28 cellular contexts compared by ENCODE assay signal in the genomic region with DNA sequence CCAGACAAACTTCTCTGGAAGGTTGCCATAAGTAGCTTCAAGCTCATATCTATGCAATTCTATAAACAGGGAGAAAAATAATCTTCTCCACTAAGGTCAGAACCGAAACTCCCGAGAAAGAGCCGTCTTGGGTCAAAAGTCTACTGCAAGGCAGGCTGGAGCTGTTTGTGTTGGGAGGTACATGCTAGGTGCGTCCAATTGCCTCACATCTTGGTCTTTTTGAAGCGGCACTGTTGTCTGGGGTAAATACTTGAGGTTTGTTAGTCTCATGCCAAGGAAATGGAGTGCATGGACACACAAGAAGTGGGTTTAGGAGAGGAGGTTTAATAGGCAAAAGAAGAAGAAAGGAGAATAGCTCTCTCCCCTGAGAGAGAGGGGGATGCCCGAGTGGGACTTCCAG.
"Had no signal": no experiment of that assay in that cellular context is flagged by ENCODE, and none has a peak within 500 bp of the region (broad histone marks: within the 10 kb centered on the region; RNA-seq: fewer than 3 reads in every experiment).

No MANE protein-coding gene starts in this region.

- H3K4me2 ChIP-seq: neural progenitor cell had no signal

- H3K9me3 ChIP-seq: esophagus muscularis mucosa, gastroesophageal sphincter, heart right ventricle, mucosa of descending colon, prostate gland, sigmoid colon, thoracic aorta, tibial nerve, upper lobe of left lung, uterus had no signal

- H2AFZ ChIP-seq: neural progenitor cell had no signal

- H3K4me1 Mint-ChIP-seq: memory B cell; naive B cell; stimulated activated memory B cell treated with anti-CD40 and anti-IgM and Interleukin-4, amounts not matched to agents 10 μg/mL and 1 μg/mL and 100 μg/mL, for 72 hours had no signal

- H3K4me3 ChIP-seq: coronary artery, esophagus muscularis mucosa, gastroesophageal sphincter, heart right ventricle, lung, mucosa of descending colon, neural progenitor cell, prostate gland, sigmoid colon, thoracic aorta, tibial nerve, upper lobe of left lung, uterus had no signal

- H3K9ac ChIP-seq: neural progenitor cell had no signal

- H3K27me3 Mint-ChIP-seq: naive B cell; natural killer cell treated with Interleukin-12 subunit alpha and Interleukin-12 subunit beta and Interleukin-15 and Interleukin-18, amount 100 ng/mL, for 72 hours; stimulated activated memory B cell treated with anti-CD40 and anti-IgM and Interleukin-4, amounts not matched to agents 10 μg/mL and 1 μg/mL and 100 μg/mL, for 72 hours; stimulated activated naive CD8-positive, alpha-beta T cell treated with anti-CD3 and anti-CD28 coated beads, Interleukin-15, Interleukin-2, amounts not matched to agents 100 ng/mL and 50 ng/mL, for 24 hours had no signal

- H3K27ac Mint-ChIP-seq: memory B cell; mesothelial cell of epicardium; naive B cell; natural killer cell treated with Interleukin-12 subunit alpha and Interleukin-12 subunit beta and Interleukin-15 and Interleukin-18, amount 100 ng/mL, for 72 hours; neural progenitor cell; stimulated activated memory B cell treated with anti-CD40 and anti-IgM and Interleukin-4, amounts not matched to agents 10 μg/mL and 1 μg/mL and 100 μg/mL, for 72 hours; stimulated activated naive CD8-positive, alpha-beta T cell treated with anti-CD3 and anti-CD28 coated beads, Interleukin-15, Interleukin-2, amounts not matched to agents 100 ng/mL and 50 ng/mL, for 24 hours had no signal

- H3K36me3 Mint-ChIP-seq: memory B cell; mesothelial cell of epicardium; naive B cell; natural killer cell treated with Interleukin-12 subunit alpha and Interleukin-12 subunit beta and Interleukin-15 and Interleukin-18, amount 100 ng/mL, for 72 hours; neural progenitor cell; stimulated activated memory B cell treated with anti-CD40 and anti-IgM and Interleukin-4, amounts not matched to agents 10 μg/mL and 1 μg/mL and 100 μg/mL, for 72 hours had no signal

- H3K27ac ChIP-seq: coronary artery, esophagus muscularis mucosa, foreskin keratinocyte, gastroesophageal sphincter, heart right ventricle, neural progenitor cell, prostate gland, sigmoid colon, thoracic aorta, tibial nerve, upper lobe of left lung, uterus had no signal

- H3K36me3 ChIP-seq: esophagus muscularis mucosa, gastroesophageal sphincter, heart right ventricle, neural progenitor cell, prostate gland, sigmoid colon, thoracic aorta, tibial nerve, upper lobe of left lung, uterus had no signal

- H3K9me3 Mint-ChIP-seq: mesothelial cell of epicardium had no signal

- H3K4me1 ChIP-seq: esophagus muscularis mucosa, foreskin keratinocyte, gastroesophageal sphincter, heart right ventricle, prostate gland, sigmoid colon, tibial nerve, upper lobe of left lung, uterus had no signal

- H3K27me3 ChIP-seq: esophagus muscularis mucosa, foreskin keratinocyte, neural progenitor cell, sigmoid colon, tibial nerve, upper lobe of left lung, uterus had no signal

- DNase-seq: dermis blood vessel endothelial cell; effector memory CD4-positive, alpha-beta T cell; foreskin keratinocyte; heart right ventricle; hippocampal formation; kidney glomerular epithelial cell; left colon; left ventricle myocardium superior; mucosa of descending colon; naive B cell; right cardiac atrium; sigmoid colon; stimulated activated CD4-positive, alpha-beta T cell treated with anti-CD3 and anti-CD28 coated beads, Interleukin-4, amount 100 ng/mL, for 4 hours; upper lobe of left lung; uterus had no signal

- H3K4me3 Mint-ChIP-seq: memory B cell; mesothelial cell of epicardium; naive B cell; natural killer cell treated with Interleukin-12 subunit alpha and Interleukin-12 subunit beta and Interleukin-15 and Interleukin-18, amount 100 ng/mL, for 72 hours; neural progenitor cell; stimulated activated memory B cell treated with anti-CD40 and anti-IgM and Interleukin-4, amounts not matched to agents 10 μg/mL and 1 μg/mL and 100 μg/mL, for 72 hours; stimulated activated naive CD8-positive, alpha-beta T cell treated with anti-CD3 and anti-CD28 coated beads, Interleukin-15, Interleukin-2, amounts not matched to agents 100 ng/mL and 50 ng/mL, for 24 hours had no signal
